8 cellular contexts compared by ENCODE assay signal in the genomic region with DNA sequence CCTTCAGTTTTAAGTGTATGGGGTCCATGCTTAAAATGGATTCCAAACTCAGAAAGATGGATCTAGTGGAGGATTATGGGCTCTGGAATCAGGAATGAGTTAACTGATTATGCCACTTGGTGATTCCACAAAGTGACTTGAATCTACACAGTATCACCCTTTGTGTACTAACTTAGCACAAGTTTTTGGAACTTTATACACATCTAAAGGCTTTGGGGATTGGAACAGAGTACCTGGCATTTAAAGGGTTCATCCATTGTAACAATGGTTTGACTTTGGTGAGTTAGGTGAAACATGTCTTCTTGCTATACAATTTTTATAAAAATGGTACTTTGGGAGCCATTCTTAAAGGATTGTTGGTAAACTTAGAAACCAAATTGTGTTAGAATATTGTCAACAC. TPM values are rescaled to one million over a fixed set of nuclear protein-coding genes. Genes with fewer than 3 reads are reported as not detected.
DNase-seq lines count a peak whose midpoint lies in the region; TF ChIP-seq lines count a peak whose summit lies in the region.

No MANE protein-coding gene starts in this region.

- no peaks in the 10 kb centered on the region for H3K9me3 Mint-ChIP-seq in CD8-positive, alpha-beta memory T cell
- H3K9me3 Mint-ChIP-seq in osteocyte (ENCODE audit: unreplicated experiment) = no peaks in the 10 kb centered on the region

- TF ChIP-seq CTCF in OCI-LY3 (IDR thresholded peaks at IDR 0.05; ENCODE audit: low read depth, low read length) = no peak
- no peak for TF ChIP-seq CTCF in osteocyte (IDR thresholded peaks at IDR 0.05)

- no peak for DNase-seq in CD8-positive, alpha-beta memory T cell
- DNase-seq in epithelial cell of prostate (ENCODE audit: low read depth, low spot score) = no peak
- DNase-seq in osteocyte (ENCODE audit: extremely low spot score, unreplicated experiment) = no peak
- DNase-seq in NCI-H1417 (lab: John Stamatoyannopoulos, UW) = no peak
- no peak for DNase-seq in activated CD4-positive, CD25-positive, alpha-beta regulatory T cell (lab: John Stamatoyannopoulos, UW)
- no peak for DNase-seq in NCI-H446 (lab: John Stamatoyannopoulos, UW)
- no peak for DNase-seq in activated CD8-positive, alpha-beta memory T cell treated with anti-CD3 and anti-CD28 coated beads for 24 hours

- no peaks in the 10 kb centered on the region for H3K27me3 Mint-ChIP-seq in CD8-positive, alpha-beta memory T cell
- no peaks in the 10 kb centered on the region for H3K27me3 Mint-ChIP-seq in osteocyte (ENCODE audit: unreplicated experiment)

- H3K27me3 ChIP-seq in CD8-positive, alpha-beta memory T cell (ENCODE audit: insufficient read depth, low read length, poor library complexity, severe bottlenecking) = no peaks in the 10 kb centered on the region
- no peaks in the 10 kb centered on the region for H3K27me3 ChIP-seq in OCI-LY3 (ENCODE audit: low read depth, low read length)

- H3K4me3 ChIP-seq in CD8-positive, alpha-beta memory T cell (ENCODE audit: low read length) = peak overlapping the region; percentile 65
- peak overlapping the region; percentile 94 for H3K4me3 ChIP-seq in OCI-LY3 (ENCODE audit: low read length)

- peaks cover 77% of the 10 kb centered on the region for H3K79me2 ChIP-seq in OCI-LY3 (ENCODE audit: low read length)

- no peak overlapping the region for H2AFZ ChIP-seq in OCI-LY3 (ENCODE audit: low read depth, low read length)

- H3K9ac ChIP-seq in OCI-LY3 (ENCODE audit: low read length) = peak overlapping the region; percentile 96

- peaks cover 0 to 64% (median 9%) of the 10 kb centered on the region in 3 donors for H3K36me3 Mint-ChIP-seq in CD8-positive, alpha-beta memory T cell
- H3K36me3 Mint-ChIP-seq in osteocyte (ENCODE audit: unreplicated experiment) = peaks cover 28% of the 10 kb centered on the region

- peak overlapping the region; percentile 98 to 100 (median 100) for H3K27ac Mint-ChIP-seq in CD8-positive, alpha-beta memory T cell
- H3K27ac Mint-ChIP-seq in osteocyte (ENCODE audit: unreplicated experiment) = peak overlapping the region; percentile 100

- POLR2A ChIA-PET in CD8-positive, alpha-beta memory T cell (lab: Charles Lee) = interaction anchor here (0.7 kb wide), 1 partner anchor 76 kb away, joined by 3 read pairs; no protein-coding TSS in a partner anchor

- peaks cover 42% of the 10 kb centered on the region for H3K4me1 ChIP-seq in CD8-positive, alpha-beta memory T cell (ENCODE audit: insufficient read depth, low read length)
- peaks cover 29% of the 10 kb centered on the region for H3K4me1 ChIP-seq in OCI-LY3 (ENCODE audit: low read length)

- peak overlapping the region; percentile 98 for H3K4me2 ChIP-seq in OCI-LY3 (ENCODE audit: low read length)

- peaks cover 35% of the 10 kb centered on the region for H4K20me1 ChIP-seq in OCI-LY3 (ENCODE audit: insufficient read depth, low read length)

- peak overlapping the region; percentile 97 for H3K27ac ChIP-seq in CD8-positive, alpha-beta memory T cell (ENCODE audit: low read depth, low read length)
- H3K27ac ChIP-seq in OCI-LY3 (ENCODE audit: low read length) (peak overlapping the region; percentile 77), epithelial cell of prostate (peak overlapping the region; percentile 95)

- H3K9me3 ChIP-seq in CD8-positive, alpha-beta memory T cell (ENCODE audit: low read length) = no peaks in the 10 kb centered on the region
- H3K9me3 ChIP-seq in OCI-LY3 (ENCODE audit: insufficient read depth, low read length) = no peaks in the 10 kb centered on the region

- H3K4me3 Mint-ChIP-seq in CD8-positive, alpha-beta memory T cell = peak overlapping the region; percentile 92 to 99 (median 96)
- H3K4me3 Mint-ChIP-seq in osteocyte (ENCODE audit: unreplicated experiment) = peak overlapping the region; percentile 88

- CTCF ChIA-PET in CD8-positive, alpha-beta memory T cell (lab: Charles Lee) = interaction anchor here (3.3 kb wide), 1 partner anchor 18 kb away, joined by 15 read pairs; the partner anchor contains the start of gene RASL11A

- peaks cover 44 to 70% (median 61%) of the 10 kb centered on the region in 3 donors for H3K4me1 Mint-ChIP-seq in CD8-positive, alpha-beta memory T cell
- peaks cover 31% of the 10 kb centered on the region for H3K4me1 Mint-ChIP-seq in osteocyte (ENCODE audit: unreplicated experiment)

- H3K36me3 ChIP-seq in CD8-positive, alpha-beta memory T cell (ENCODE audit: insufficient read depth, low read length) = peaks cover 14% of the 10 kb centered on the region
- peaks cover 47% of the 10 kb centered on the region for H3K36me3 ChIP-seq in OCI-LY3 (replicated peaks; ENCODE audit: low read depth, low read length)

RNA-seq across cellular contexts. Expression of gene RPL21, which starts 1.1 kb away (rescaled TPM):
- 1,000 to 10,000 TPM; 1,206 to 1,216 TPM for total RNA-seq in CD8-positive, alpha-beta memory T cell
- 6,715 TPM for polyA plus RNA-seq in CD8-positive, alpha-beta memory T cell
- 756 and 802 TPM in 2 replicates for total RNA-seq in osteocyte

RNA-seq across cellular contexts. Expression of gene RASL11A, which starts 18.2 kb away (rescaled TPM):
- total RNA-seq in CD8-positive, alpha-beta memory T cell = 1 to 10 TPM; 5.3 to 6.3 TPM
- polyA plus RNA-seq in CD8-positive, alpha-beta memory T cell = 0.75 TPM
- 4.6 and 5.3 TPM in 2 replicates for total RNA-seq in osteocyte
